In genomic region chr10:113753020-113753692, GRCh38 we compare ENCODE assay signal across 1 cellular context.
TF ChIP-seq lines count a peak whose summit lies in the region.

No MANE protein-coding gene starts in this region.

TF ChIP-seq in GM23338, 12 proteins besides CTCF, POLR2A, EP300 and RAD21 (continued from another document):
- TF ChIP-seq, protein P1, sequence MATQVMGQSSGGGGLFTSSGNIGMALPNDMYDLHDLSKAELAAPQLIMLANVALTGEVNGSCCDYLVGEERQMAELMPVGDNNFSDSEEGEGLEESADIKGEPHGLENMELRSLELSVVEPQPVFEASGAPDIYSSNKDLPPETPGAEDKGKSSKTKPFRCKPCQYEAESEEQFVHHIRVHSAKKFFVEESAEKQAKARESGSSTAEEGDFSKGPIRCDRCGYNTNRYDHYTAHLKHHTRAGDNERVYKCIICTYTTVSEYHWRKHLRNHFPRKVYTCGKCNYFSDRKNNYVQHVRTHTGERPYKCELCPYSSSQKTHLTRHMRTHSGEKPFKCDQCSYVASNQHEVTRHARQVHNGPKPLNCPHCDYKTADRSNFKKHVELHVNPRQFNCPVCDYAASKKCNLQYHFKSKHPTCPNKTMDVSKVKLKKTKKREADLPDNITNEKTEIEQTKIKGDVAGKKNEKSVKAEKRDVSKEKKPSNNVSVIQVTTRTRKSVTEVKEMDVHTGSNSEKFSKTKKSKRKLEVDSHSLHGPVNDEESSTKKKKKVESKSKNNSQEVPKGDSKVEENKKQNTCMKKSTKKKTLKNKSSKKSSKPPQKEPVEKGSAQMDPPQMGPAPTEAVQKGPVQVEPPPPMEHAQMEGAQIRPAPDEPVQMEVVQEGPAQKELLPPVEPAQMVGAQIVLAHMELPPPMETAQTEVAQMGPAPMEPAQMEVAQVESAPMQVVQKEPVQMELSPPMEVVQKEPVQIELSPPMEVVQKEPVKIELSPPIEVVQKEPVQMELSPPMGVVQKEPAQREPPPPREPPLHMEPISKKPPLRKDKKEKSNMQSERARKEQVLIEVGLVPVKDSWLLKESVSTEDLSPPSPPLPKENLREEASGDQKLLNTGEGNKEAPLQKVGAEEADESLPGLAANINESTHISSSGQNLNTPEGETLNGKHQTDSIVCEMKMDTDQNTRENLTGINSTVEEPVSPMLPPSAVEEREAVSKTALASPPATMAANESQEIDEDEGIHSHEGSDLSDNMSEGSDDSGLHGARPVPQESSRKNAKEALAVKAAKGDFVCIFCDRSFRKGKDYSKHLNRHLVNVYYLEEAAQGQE (IDR thresholded peaks at IDR 0.05; ENCODE audit: unreplicated experiment), result no peak
- no peak for TF ChIP-seq NANOG (IDR thresholded peaks at IDR 0.05; ENCODE audit: borderline replicate concordance)
- no peak for TF ChIP-seq ZNF114 (CRISPR knock-in tag; IDR thresholded peaks at IDR 0.05)
- TF ChIP-seq EZH2phosphoT487 (IDR thresholded peaks at IDR 0.05; ENCODE audit: unreplicated experiment), result no peak
- TF ChIP-seq, protein P2, sequence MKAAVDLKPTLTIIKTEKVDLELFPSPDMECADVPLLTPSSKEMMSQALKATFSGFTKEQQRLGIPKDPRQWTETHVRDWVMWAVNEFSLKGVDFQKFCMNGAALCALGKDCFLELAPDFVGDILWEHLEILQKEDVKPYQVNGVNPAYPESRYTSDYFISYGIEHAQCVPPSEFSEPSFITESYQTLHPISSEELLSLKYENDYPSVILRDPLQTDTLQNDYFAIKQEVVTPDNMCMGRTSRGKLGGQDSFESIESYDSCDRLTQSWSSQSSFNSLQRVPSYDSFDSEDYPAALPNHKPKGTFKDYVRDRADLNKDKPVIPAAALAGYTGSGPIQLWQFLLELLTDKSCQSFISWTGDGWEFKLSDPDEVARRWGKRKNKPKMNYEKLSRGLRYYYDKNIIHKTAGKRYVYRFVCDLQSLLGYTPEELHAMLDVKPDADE (IDR thresholded peaks at IDR 0.05), result no peak
- TF ChIP-seq ZNF331 (CRISPR knock-in tag; IDR thresholded peaks at IDR 0.05; ENCODE audit: low read depth), result no peak
- TF ChIP-seq STAT1 (IDR thresholded peaks at IDR 0.05; ENCODE audit: unreplicated experiment), result no peak
- no peak for TF ChIP-seq JUNB (IDR thresholded peaks at IDR 0.05; ENCODE audit: unreplicated experiment)
- no peak for TF ChIP-seq EZH2 (IDR thresholded peaks at IDR 0.05; ENCODE audit: low read depth, unreplicated experiment)
